Comparison of ENCODE assay signal across 12 cellular contexts in the genomic region with DNA sequence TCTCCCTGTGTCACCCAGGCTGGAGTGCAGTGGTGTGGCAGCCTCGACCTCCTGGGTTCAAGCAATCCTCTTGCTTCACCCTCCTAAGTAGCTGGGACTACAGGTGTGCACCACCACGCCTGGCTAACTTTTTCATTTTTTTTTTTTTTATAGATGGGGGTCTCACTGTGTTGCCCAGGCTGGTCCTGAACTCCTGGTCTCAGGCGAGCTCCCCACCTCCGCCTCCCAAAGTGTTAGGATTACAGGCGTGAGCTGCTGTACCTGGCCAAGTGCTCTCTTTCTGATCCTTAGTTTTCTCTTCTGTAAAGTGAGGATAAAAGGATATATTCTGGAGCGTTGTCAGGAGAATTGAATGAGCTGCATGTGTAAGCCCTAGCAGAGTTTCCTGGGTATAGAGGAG.
"Had no signal": no experiment of that assay in that cellular context is flagged by ENCODE, and none has a peak within 500 bp of the region (broad histone marks: within the 10 kb centered on the region; RNA-seq: fewer than 3 reads in every experiment).

No MANE protein-coding gene starts in this region.

- ATAC-seq: foreskin keratinocyte; mucosa of descending colon; naive thymus-derived CD8-positive, alpha-beta T cell had no signal

- H3K27me3 Mint-ChIP-seq: dendritic cell treated with granulocyte-macrophage colony-stimulating factor and Interleukin-4, amounts not matched to agents 40 ng/mL and 50 ng/mL, for 4 days; naive thymus-derived CD8-positive, alpha-beta T cell had no signal

- H3K4me3 ChIP-seq: mucosa of descending colon, neural progenitor cell, ovary had no signal

- H3K4me3 Mint-ChIP-seq: dendritic cell treated with granulocyte-macrophage colony-stimulating factor and Interleukin-4, amounts not matched to agents 40 ng/mL and 50 ng/mL, for 4 days; naive thymus-derived CD8-positive, alpha-beta T cell; type B pancreatic cell had no signal

- H3K9me3 ChIP-seq: heart right ventricle, mucosa of descending colon, ovary had no signal

- H3K27ac ChIP-seq: foreskin keratinocyte, neural progenitor cell had no signal

- DNase-seq: foreskin keratinocyte; heart right ventricle; kidney glomerular epithelial cell; mucosa of descending colon; small intestine; stimulated activated CD4-positive, alpha-beta T cell treated with anti-CD3 and anti-CD28 coated beads, Interleukin-2, amount 100 ng/mL, for 48 hours; stimulated activated naive CD4-positive, alpha-beta T cell treated with Interleukin-2 at 50 U/mL for 16 hours had no signal

- H2AFZ ChIP-seq: neural progenitor cell had no signal

- H3K4me2 ChIP-seq: neural progenitor cell had no signal

- H3K36me3 ChIP-seq: heart right ventricle, neural progenitor cell, ovary had no signal

- H3K9me3 Mint-ChIP-seq: dendritic cell treated with granulocyte-macrophage colony-stimulating factor and Interleukin-4, amounts not matched to agents 40 ng/mL and 50 ng/mL, for 4 days; naive thymus-derived CD8-positive, alpha-beta T cell; neural progenitor cell; type B pancreatic cell had no signal

- H3K27me3 ChIP-seq: foreskin keratinocyte, heart right ventricle, neural progenitor cell, ovary had no signal

- H3K9ac ChIP-seq: neural progenitor cell had no signal

- H3K27ac Mint-ChIP-seq: dendritic cell treated with granulocyte-macrophage colony-stimulating factor and Interleukin-4, amounts not matched to agents 40 ng/mL and 50 ng/mL, for 4 days; type B pancreatic cell had no signal
